15 cellular contexts compared by ENCODE assay signal in the genomic region with DNA sequence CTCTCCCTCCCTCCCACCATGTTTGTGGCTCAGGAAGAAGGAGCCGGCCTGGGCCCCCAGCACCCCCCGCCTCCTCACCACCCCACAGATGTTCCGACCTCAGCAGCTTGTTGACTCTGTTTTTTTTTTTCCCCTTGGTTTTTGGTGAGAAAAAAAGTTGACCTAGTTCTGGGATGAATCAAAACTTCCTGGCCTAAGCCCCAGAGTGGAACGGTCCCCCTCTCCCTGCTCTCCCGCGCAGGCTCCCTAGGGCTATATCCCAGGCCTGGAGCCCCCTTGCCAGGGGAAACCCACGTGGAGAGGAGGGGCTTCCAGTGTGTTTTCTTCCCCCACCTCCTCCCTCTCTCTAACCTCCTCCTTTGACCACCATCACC. TPM values are rescaled to one million over a fixed set of nuclear protein-coding genes. Genes with fewer than 3 reads are reported as not detected.
DNase-seq lines count a peak whose midpoint lies in the region; ATAC-seq and TF ChIP-seq lines count a peak whose summit lies in the region.
"Had no signal": no experiment of that assay in that cellular context is flagged by ENCODE, and none has a peak within 500 bp of the region (broad histone marks: within the 10 kb centered on the region; RNA-seq: fewer than 3 reads in every experiment).

No MANE protein-coding gene starts in this region.

- no peaks in the 10 kb centered on the region for H3K9me3 ChIP-seq in tibial nerve
- H3K9me3 ChIP-seq: SJSA1 had no signal

- peaks cover 2 to 3% of the 10 kb centered on the region in 2 donors for H3K36me3 Mint-ChIP-seq in activated T-cell treated with anti-CD3 and anti-CD28 coated beads, Interleukin-2, amount 50 U/mL, for 72 hours (ENCODE audit: insufficient read depth in 2 of 2)

- H3K27me3 Mint-ChIP-seq in activated T-cell treated with anti-CD3 and anti-CD28 coated beads, Interleukin-2, amount 50 U/mL, for 72 hours (ENCODE audit: low read depth): peaks cover 62% of the 10 kb centered on the region

- H3K36me3 ChIP-seq in tibial nerve: peaks cover 0 to 40% (median 0%) of the 10 kb centered on the region in 3 donors
- H3K36me3 ChIP-seq: SJSA1 had no signal

- peak overlapping the region; percentile 67 for H3K27ac Mint-ChIP-seq in activated T-cell treated with anti-CD3 and anti-CD28 coated beads, Interleukin-2, amount 50 U/mL, for 72 hours
- H3K27ac Mint-ChIP-seq: B cell had no signal

- peaks cover 0 to 5% of the 10 kb centered on the region in 2 donors for H3K27me3 ChIP-seq in tibial nerve

- peak; percentile 34 to 35 for ATAC-seq in activated T-cell treated with anti-CD3 and anti-CD28 coated beads, Interleukin-2, amount 50 U/mL, for 72 hours (replicated peaks in 1 of 2)
- no peak for ATAC-seq in GM21723 (IDR thresholded peaks at IDR 0.05; ENCODE audit: unreplicated experiment)
- ATAC-seq: foreskin keratinocyte, GM12878 had no signal

- TF ChIP-seq CTCF in tibial nerve (IDR thresholded peaks at IDR 0.05): no peak

- peak in 1 of 2 donors; percentile 52 for TF ChIP-seq EP300 in tibial nerve (IDR thresholded peaks at IDR 0.05)

- peak overlapping the region; percentile 70 to 91 (median 80) for H3K27ac ChIP-seq in tibial nerve
- H3K27ac ChIP-seq: foreskin keratinocyte, SJSA1 had no signal

- peak overlapping the region in 1 of 4 donors; percentile 10 for H3K4me3 ChIP-seq in tibial nerve
- H3K4me3 ChIP-seq: GM12878, SJSA1 had no signal

- peaks cover 3 to 83% (median 36%) of the 10 kb centered on the region in 4 donors for H3K4me1 ChIP-seq in tibial nerve

- 10 to 16% methylated on average over 7 of the region's 7 CpGs for WGBS in tibial nerve, 2 donors

- no peaks in the 10 kb centered on the region for H3K9me3 Mint-ChIP-seq in activated T-cell treated with anti-CD3 and anti-CD28 coated beads, Interleukin-2, amount 50 U/mL, for 72 hours
- H3K9me3 Mint-ChIP-seq: activated T-cell treated with anti-CD3 and anti-CD28 coated beads, Interleukin-2, amount 50 U/mL, for 4 hours had no signal

- H3K4me3 Mint-ChIP-seq in activated T-cell treated with anti-CD3 and anti-CD28 coated beads, Interleukin-2, amount 50 U/mL, for 72 hours: peak overlapping the region; percentile 26 to 39
- H3K4me3 Mint-ChIP-seq: activated T-cell treated with anti-CD3 and anti-CD28 coated beads, Interleukin-2, amount 50 U/mL, for 4 hours; B cell; naive B cell had no signal

- peaks cover 33% of the 10 kb centered on the region for H3K4me1 Mint-ChIP-seq in activated T-cell treated with anti-CD3 and anti-CD28 coated beads, Interleukin-2, amount 50 U/mL, for 72 hours (ENCODE audit: low read depth)

- DNase-seq in activated T-cell treated with anti-CD3 and anti-CD28 coated beads, Interleukin-2, amount 50 U/mL, for 72 hours: no peak
- no peak for DNase-seq in activated T-cell treated with anti-CD3 and anti-CD28 coated beads, Interleukin-2, amount 50 U/mL, for 1 hour
- peak; percentile 23 for DNase-seq in cerebellum (ENCODE audit: low spot score)
- peak; percentile 46 for DNase-seq in medulla oblongata (ENCODE audit: extremely low spot score)
- peak in 1 of 2 donors; percentile 31 for DNase-seq in tibial nerve (ENCODE audit: low spot score in 2 of 2)
- no peak for DNase-seq in erythroblast (lab: John Stamatoyannopoulos, UW)
- no peak for DNase-seq in HUDEP-2 (lab: John Stamatoyannopoulos, UW; ENCODE audit: unreplicated experiment in 76 of 76)
- DNase-seq: activated T-cell treated with anti-CD3 and anti-CD28 coated beads, Interleukin-2, amount 50 U/mL, for 4 hours; foreskin keratinocyte; naive B cell; NCI-H1694 treated with DMSO at 0.1 percent for 48 hours had no signal

- no peak for TF ChIP-seq POLR2A in tibial nerve (IDR thresholded peaks at IDR 0.05)
- no peak for TF ChIP-seq POLR2A in erythroblast (IDR thresholded peaks at IDR 0.05; ENCODE audit: low read length)

RNA-seq across cellular contexts. Expression of a gene that starts 4.0 kb away (rescaled TPM):
- 1 to 10 TPM; 1.1 to 5.0 TPM for total RNA-seq in activated T-cell treated with anti-CD3 and anti-CD28 coated beads, Interleukin-2, amount 50 U/mL, for 72 hours
- total RNA-seq in cerebellum: 0.73 TPM
- 100 to 1,000 TPM in 1 of 4 donors, 10 to 100 TPM in 3; 41.3 to 102 (median 56.3) TPM for total RNA-seq in tibial nerve
- total RNA-seq: B cell had no signal

RNA-seq across cellular contexts. Expression of a gene that starts 7.0 kb away (rescaled TPM):
- total RNA-seq in activated T-cell treated with anti-CD3 and anti-CD28 coated beads, Interleukin-2, amount 50 U/mL, for 72 hours: not detected
- total RNA-seq in cerebellum: not detected
- total RNA-seq in tibial nerve: not detected
- total RNA-seq: activated T-cell treated with anti-CD3 and anti-CD28 coated beads, Interleukin-2, amount 50 U/mL, for 4 hours; B cell; foreskin keratinocyte; GM12878; SJSA1 had no signal

Comparison
In these comparisons a context has a peak if more than half of its experiments do, and no peak if none do; other contexts are left out.
1. DNase-seq: peak in cerebellum (single experiment) and medulla oblongata (single experiment); none in activated T-cell treated with anti-CD3 and anti-CD28 coated beads, Interleukin-2, amount 50 U/mL, for 72 hours (0 of 2), activated T-cell treated with anti-CD3 and anti-CD28 coated beads, Interleukin-2, amount 50 U/mL, for 1 hour (single experiment), erythroblast (0 of 2) and HUDEP-2 (0 of 76).
2. RNA of a gene that starts 4.0 kb away (total RNA-seq): 41.3 to 102 TPM in tibial nerve; 1.1 to 5.0 TPM in activated T-cell treated with anti-CD3 and anti-CD28 coated beads, Interleukin-2, amount 50 U/mL, for 72 hours and 0.73 TPM in cerebellum (single experiment); every median in the first group is over 4 times any median in the second.